In the genomic region with DNA sequence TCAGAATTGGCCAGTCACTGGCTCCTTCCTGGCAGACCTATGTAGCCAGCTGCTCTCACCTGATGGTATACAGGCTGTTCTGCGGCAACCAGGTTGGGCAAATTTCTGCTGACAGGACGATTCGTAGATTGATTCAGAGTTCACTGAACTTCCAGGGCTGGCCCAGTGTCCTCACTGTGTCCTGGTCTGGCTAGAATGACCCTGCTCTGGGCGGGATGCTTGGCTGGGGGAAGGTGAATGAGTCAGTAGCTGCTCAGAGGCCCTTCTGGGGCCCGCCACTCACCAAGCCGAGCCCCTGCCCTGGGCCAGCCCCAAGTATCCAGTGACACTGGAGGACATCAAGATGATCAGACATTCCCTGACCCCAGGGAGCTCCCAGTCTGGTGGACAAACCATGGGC, we compare ENCODE assay signal across 21 cellular contexts.
A peak's percentile ranks its signal among the peaks of the same experiment; 100 is the strongest.
DNase-seq lines count a peak whose midpoint lies in the region; ATAC-seq and TF ChIP-seq lines count a peak whose summit lies in the region.
"Had no signal": no experiment of that assay in that cellular context is flagged by ENCODE, and none has a peak within 500 bp of the region (broad histone marks: within the 10 kb centered on the region; RNA-seq: fewer than 3 reads in every experiment).

No MANE protein-coding gene starts in this region.

- peaks cover 19% of the 10 kb centered on the region for H3K27me3 Mint-ChIP-seq in nephron (ENCODE audit: low read depth)
- H3K27me3 Mint-ChIP-seq in activated T-helper 17 cell treated with anti-CD3 and anti-CD28 coated beads, Interleukin-2, amount 50 U/mL, for 72 hours, result peaks cover 5% of the 10 kb centered on the region
- H3K27me3 Mint-ChIP-seq: stimulated activated naive CD8-positive, alpha-beta T cell treated with anti-CD3 and anti-CD28 coated beads, Interleukin-15, amount 100 ng/mL, for 72 hours; T-helper 17 cell had no signal

- H3K36me3 ChIP-seq in adipocyte (ENCODE audit: control insufficient read depth, insufficient read depth, low read length, severe bottlenecking) (no peaks in the 10 kb centered on the region), tibial artery (no peaks in the 10 kb centered on the region), brain microvascular endothelial cell (replicated peaks) (no peaks in the 10 kb centered on the region)
- H3K36me3 ChIP-seq: colonic mucosa, neural progenitor cell, upper lobe of right lung had no signal

- peaks cover 4% of the 10 kb centered on the region for H3K9me3 Mint-ChIP-seq in nephron
- no peaks in the 10 kb centered on the region for H3K9me3 Mint-ChIP-seq in activated T-helper 17 cell treated with anti-CD3 and anti-CD28 coated beads, Interleukin-2, amount 50 U/mL, for 72 hours
- H3K9me3 Mint-ChIP-seq: activated naive CD4-positive, alpha-beta T cell treated with anti-CD3 and anti-CD28 coated beads, Interleukin-2, amount 50 U/mL, for 72 hours; stimulated activated naive CD8-positive, alpha-beta T cell treated with anti-CD3 and anti-CD28 coated beads, Interleukin-15, amount 100 ng/mL, for 72 hours had no signal

- H3K27me3 ChIP-seq in adipocyte (replicated peaks; ENCODE audit: control insufficient read depth, insufficient read depth, low read length) (no peaks in the 10 kb centered on the region), tibial artery (no peaks in the 10 kb centered on the region), brain microvascular endothelial cell (replicated peaks) (no peaks in the 10 kb centered on the region)
- H3K27me3 ChIP-seq: colonic mucosa, neural progenitor cell, upper lobe of right lung had no signal

- H3K4me1 ChIP-seq in adipocyte (ENCODE audit: control insufficient read depth, insufficient read depth, low read length) (peaks cover 60% of the 10 kb centered on the region), tibial artery (peaks cover 0 to 9% (median 5%) of the 10 kb centered on the region in 4 donors)
- H3K4me1 ChIP-seq: colonic mucosa, neural progenitor cell had no signal

- intact Hi-C loops in Right ventricle myocardium superior (cut with DNase I) (no loop called here), tibial artery (cut with DNase I; ENCODE audit: low total_unique reads) (no loop called here)

- H3K9me3 ChIP-seq in adipocyte (ENCODE audit: control insufficient read depth, low read length) (peaks cover 4% of the 10 kb centered on the region), tibial artery (peaks cover 0 to 3% (median 0%) of the 10 kb centered on the region in 3 donors)
- H3K9me3 ChIP-seq: colonic mucosa, upper lobe of right lung had no signal

- H3K4me3 ChIP-seq in adipocyte (ENCODE audit: low read length), result peak overlapping the region; percentile 36
- no peak overlapping the region for H3K4me3 ChIP-seq in tibial artery
- H3K4me3 ChIP-seq in brain microvascular endothelial cell (ENCODE audit: low read depth, low read length), result no peak overlapping the region
- H3K4me3 ChIP-seq: colonic mucosa, neural progenitor cell, upper lobe of right lung had no signal

- H3K36me3 Mint-ChIP-seq in nephron (ENCODE audit: low read depth), result no peaks in the 10 kb centered on the region
- H3K36me3 Mint-ChIP-seq in activated T-helper 17 cell treated with anti-CD3 and anti-CD28 coated beads, Interleukin-2, amount 50 U/mL, for 72 hours (ENCODE audit: low read depth), result no peaks in the 10 kb centered on the region
- H3K36me3 Mint-ChIP-seq: activated naive CD4-positive, alpha-beta T cell treated with anti-CD3 and anti-CD28 coated beads, Interleukin-2, amount 50 U/mL, for 72 hours; CD4-positive, CD25-positive, alpha-beta regulatory T cell; neural progenitor cell had no signal

- ATAC-seq in Right ventricle myocardium superior (ENCODE audit: poor library complexity), result peak; percentile 59
- ATAC-seq in activated T-helper 17 cell treated with anti-CD3 and anti-CD28 coated beads, Interleukin-2, amount 50 U/mL, for 72 hours (replicated peaks), result no peak
- ATAC-seq: activated naive CD4-positive, alpha-beta T cell treated with anti-CD3 and anti-CD28 coated beads, Interleukin-2, amount 50 U/mL, for 72 hours; stimulated activated naive CD8-positive, alpha-beta T cell treated with anti-CD3 and anti-CD28 coated beads, Interleukin-15, amount 100 ng/mL, for 72 hours; T-helper 17 cell had no signal

- TF ChIP-seq CTCF in nephron (IDR thresholded peaks at IDR 0.05; ENCODE audit: unreplicated experiment in 3 of 3), result no peak
- TF ChIP-seq CTCF in tibial artery (IDR thresholded peaks at IDR 0.05), result no peak
- no peak for TF ChIP-seq CTCF in brain microvascular endothelial cell (IDR thresholded peaks at IDR 0.05; ENCODE audit: low read depth, low read length, missing control alignments)

- H3K9ac ChIP-seq in adipocyte (ENCODE audit: low read length), result peak overlapping the region; percentile 63
- H3K9ac ChIP-seq: neural progenitor cell had no signal

- H3K4me3 Mint-ChIP-seq in nephron, result no peak overlapping the region
- H3K4me3 Mint-ChIP-seq in activated T-helper 17 cell treated with anti-CD3 and anti-CD28 coated beads, Interleukin-2, amount 50 U/mL, for 72 hours, result no peak overlapping the region
- H3K4me3 Mint-ChIP-seq: CD4-positive, CD25-positive, alpha-beta regulatory T cell; neural progenitor cell; stimulated activated naive CD8-positive, alpha-beta T cell treated with anti-CD3 and anti-CD28 coated beads, Interleukin-15, amount 100 ng/mL, for 72 hours; T-helper 17 cell had no signal

- in situ Hi-C loops in brain microvascular endothelial cell (cut with HindIII; ENCODE audit: low pct_ligation_motif_present, low sequenced_read_pairs), result no loop called here

- peaks cover 40% of the 10 kb centered on the region for H3K4me1 Mint-ChIP-seq in nephron
- no peaks in the 10 kb centered on the region for H3K4me1 Mint-ChIP-seq in activated T-helper 17 cell treated with anti-CD3 and anti-CD28 coated beads, Interleukin-2, amount 50 U/mL, for 72 hours
- H3K4me1 Mint-ChIP-seq: neural progenitor cell; stimulated activated naive CD8-positive, alpha-beta T cell treated with anti-CD3 and anti-CD28 coated beads, Interleukin-15, amount 100 ng/mL, for 72 hours; T-helper 17 cell had no signal

- peak overlapping the region; percentile 1 to 37 for H3K27ac ChIP-seq in tibial artery
- H3K27ac ChIP-seq in brain microvascular endothelial cell, result no peak overlapping the region
- H3K27ac ChIP-seq: colonic mucosa, HL-60, neural progenitor cell had no signal

- H3K27ac Mint-ChIP-seq in nephron, result peak overlapping the region; percentile 96 to 97 (median 97)
- H3K27ac Mint-ChIP-seq in activated T-helper 17 cell treated with anti-CD3 and anti-CD28 coated beads, Interleukin-2, amount 50 U/mL, for 72 hours, result no peak overlapping the region
- H3K27ac Mint-ChIP-seq: CD4-positive, CD25-positive, alpha-beta regulatory T cell; neural progenitor cell; stimulated activated naive CD8-positive, alpha-beta T cell treated with anti-CD3 and anti-CD28 coated beads, Interleukin-15, amount 100 ng/mL, for 72 hours; T-helper 17 cell had no signal

- DNase-seq in adipocyte (ENCODE audit: low read depth), result no peak
- DNase-seq in Right ventricle myocardium superior, result peak; percentile 65
- DNase-seq in tibial artery, result peak; percentile 79 to 80
- DNase-seq in brain microvascular endothelial cell, result no peak
- DNase-seq in RKO (ENCODE audit: low spot score), result no peak
- DNase-seq: activated CD4-positive, alpha-beta T cell treated with anti-CD3 and anti-CD28 coated beads for 48 hours; CD4-positive, CD25-positive, alpha-beta regulatory T cell; colonic mucosa; glutamatergic neuron; H7; NCI-H1417 treated with DMSO at 0.1 percent for 48 hours; NCI-H2107; NCI-H510A; stimulated activated naive CD8-positive, alpha-beta T cell treated with anti-CD3 and anti-CD28 coated beads, Interleukin-15, amount 100 ng/mL, for 72 hours; T-helper 17 cell; upper lobe of right lung had no signal

Comparison
In these comparisons a context has a peak if more than half of its experiments do, and no peak if none do; other contexts are left out.
1. DNase-seq: peak in Right ventricle myocardium superior (single experiment) and tibial artery (2 of 2); none in adipocyte (single experiment), brain microvascular endothelial cell (single experiment) and RKO (single experiment).